1 cellular context compared by ENCODE assay signal in the genomic region with DNA sequence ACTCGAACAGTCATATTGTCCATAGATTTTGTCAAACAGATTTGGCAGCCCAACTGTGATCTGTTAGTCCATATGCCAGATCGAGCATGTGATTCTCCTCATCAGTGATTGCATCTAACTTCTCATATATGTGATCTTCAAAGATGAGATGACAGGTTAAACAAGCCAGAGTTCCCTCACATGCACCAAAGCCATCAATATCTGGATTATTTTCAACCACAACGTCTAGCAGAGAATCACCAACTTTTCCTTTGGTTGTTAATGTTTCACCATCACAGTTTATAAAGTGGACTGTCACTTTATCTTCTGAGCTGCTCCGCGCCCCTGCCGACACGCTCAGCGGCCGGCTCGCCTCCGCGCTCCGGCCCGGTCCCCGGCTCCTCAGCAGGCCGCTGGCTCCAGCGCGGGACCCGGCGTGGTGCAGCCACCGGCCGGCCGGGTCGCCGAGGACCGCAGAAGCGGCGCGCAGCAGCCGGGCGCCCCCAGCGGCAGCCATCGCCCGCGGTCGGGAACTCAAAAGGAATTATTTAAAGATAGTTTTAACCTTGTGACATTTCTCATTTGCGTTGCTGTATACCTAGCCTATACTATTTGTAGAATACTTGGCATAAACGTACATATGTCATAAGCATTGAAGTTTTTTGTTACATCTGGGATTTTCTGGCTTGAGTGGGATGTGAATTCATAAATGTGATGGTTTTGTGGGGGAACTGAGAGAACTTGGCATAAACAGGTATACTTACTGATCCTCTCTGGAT.
TF ChIP-seq lines count a peak whose summit lies in the region.

No MANE protein-coding gene starts in this region.

TF ChIP-seq in liver, 16 proteins besides CTCF, POLR2A, EP300 and RAD21 (continued from another document):
- TF ChIP-seq, protein P1, sequence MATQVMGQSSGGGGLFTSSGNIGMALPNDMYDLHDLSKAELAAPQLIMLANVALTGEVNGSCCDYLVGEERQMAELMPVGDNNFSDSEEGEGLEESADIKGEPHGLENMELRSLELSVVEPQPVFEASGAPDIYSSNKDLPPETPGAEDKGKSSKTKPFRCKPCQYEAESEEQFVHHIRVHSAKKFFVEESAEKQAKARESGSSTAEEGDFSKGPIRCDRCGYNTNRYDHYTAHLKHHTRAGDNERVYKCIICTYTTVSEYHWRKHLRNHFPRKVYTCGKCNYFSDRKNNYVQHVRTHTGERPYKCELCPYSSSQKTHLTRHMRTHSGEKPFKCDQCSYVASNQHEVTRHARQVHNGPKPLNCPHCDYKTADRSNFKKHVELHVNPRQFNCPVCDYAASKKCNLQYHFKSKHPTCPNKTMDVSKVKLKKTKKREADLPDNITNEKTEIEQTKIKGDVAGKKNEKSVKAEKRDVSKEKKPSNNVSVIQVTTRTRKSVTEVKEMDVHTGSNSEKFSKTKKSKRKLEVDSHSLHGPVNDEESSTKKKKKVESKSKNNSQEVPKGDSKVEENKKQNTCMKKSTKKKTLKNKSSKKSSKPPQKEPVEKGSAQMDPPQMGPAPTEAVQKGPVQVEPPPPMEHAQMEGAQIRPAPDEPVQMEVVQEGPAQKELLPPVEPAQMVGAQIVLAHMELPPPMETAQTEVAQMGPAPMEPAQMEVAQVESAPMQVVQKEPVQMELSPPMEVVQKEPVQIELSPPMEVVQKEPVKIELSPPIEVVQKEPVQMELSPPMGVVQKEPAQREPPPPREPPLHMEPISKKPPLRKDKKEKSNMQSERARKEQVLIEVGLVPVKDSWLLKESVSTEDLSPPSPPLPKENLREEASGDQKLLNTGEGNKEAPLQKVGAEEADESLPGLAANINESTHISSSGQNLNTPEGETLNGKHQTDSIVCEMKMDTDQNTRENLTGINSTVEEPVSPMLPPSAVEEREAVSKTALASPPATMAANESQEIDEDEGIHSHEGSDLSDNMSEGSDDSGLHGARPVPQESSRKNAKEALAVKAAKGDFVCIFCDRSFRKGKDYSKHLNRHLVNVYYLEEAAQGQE (IDR thresholded peaks at IDR 0.05): no peak
